Comparison of ENCODE assay signal across 8 cellular contexts in the genomic region with DNA sequence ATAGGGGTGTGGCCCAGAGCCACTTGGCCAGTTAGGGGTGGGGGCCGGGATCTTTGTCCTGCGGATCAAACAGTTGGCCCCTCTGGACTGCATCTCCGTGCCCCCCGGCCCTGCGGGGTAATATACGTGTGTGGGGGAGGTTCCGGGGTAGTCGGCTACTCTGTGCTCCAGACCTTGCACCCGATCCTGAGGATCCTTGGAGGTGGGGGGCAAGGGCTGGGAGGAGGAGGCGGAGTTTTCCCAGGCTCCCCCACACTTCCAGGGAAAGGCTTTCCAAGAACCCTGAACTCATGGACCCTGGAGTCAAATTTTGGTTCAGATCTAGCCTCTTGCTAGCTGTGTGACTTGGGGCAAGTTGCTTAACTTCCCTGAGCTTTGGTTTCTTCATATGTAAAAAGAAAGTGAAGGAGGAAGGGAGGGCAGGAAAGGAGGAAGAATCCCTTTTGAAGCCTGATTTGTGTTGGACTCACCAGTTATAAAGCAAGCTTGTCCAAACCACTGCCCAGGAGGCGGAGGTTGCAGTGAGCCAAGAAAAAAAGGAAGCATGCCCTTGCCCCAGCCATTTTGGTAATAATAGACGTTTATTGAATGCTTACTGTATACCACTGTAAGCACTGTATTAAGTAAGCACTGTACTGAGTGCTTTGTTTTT. TPM values are rescaled to one million over a fixed set of nuclear protein-coding genes. Genes with fewer than 3 reads are reported as not detected.
DNase-seq lines count a peak whose midpoint lies in the region; ATAC-seq and TF ChIP-seq lines count a peak whose summit lies in the region.

No MANE protein-coding gene starts in this region.

- H3K27me3 Mint-ChIP-seq in activated naive CD4-positive, alpha-beta T cell treated with anti-CD3 and anti-CD28 coated beads for 36 hours (ENCODE audit: low read depth): no peaks in the 10 kb centered on the region
- H3K27me3 Mint-ChIP-seq in T-cell (no peaks in the 10 kb centered on the region), osteocyte (ENCODE audit: unreplicated experiment) (no peaks in the 10 kb centered on the region)

- peaks cover 8% of the 10 kb centered on the region for H3K4me1 Mint-ChIP-seq in activated naive CD4-positive, alpha-beta T cell treated with anti-CD3 and anti-CD28 coated beads for 36 hours (ENCODE audit: low read depth)
- H3K4me1 Mint-ChIP-seq in T-cell: peaks cover 7 to 18% (median 13%) of the 10 kb centered on the region in 3 donors
- peaks cover 5% of the 10 kb centered on the region for H3K4me1 Mint-ChIP-seq in osteocyte (ENCODE audit: unreplicated experiment)

- no peak for TF ChIP-seq CTCF in fibroblast of pulmonary artery (IDR thresholded peaks at IDR 0.05; ENCODE audit: low read length, missing control alignments)
- no peak for TF ChIP-seq CTCF in osteocyte (IDR thresholded peaks at IDR 0.05)
- TF ChIP-seq CTCF in GM10266 (IDR thresholded peaks at IDR 0.05; ENCODE audit: control insufficient read depth, insufficient read depth, low read depth, missing control alignments): no peak

- peaks cover 16% of the 10 kb centered on the region for H3K36me3 Mint-ChIP-seq in activated naive CD4-positive, alpha-beta T cell treated with anti-CD3 and anti-CD28 coated beads for 36 hours (ENCODE audit: low read depth)
- peaks cover 14% of the 10 kb centered on the region for H3K36me3 Mint-ChIP-seq in T-cell
- peaks cover 4% of the 10 kb centered on the region for H3K36me3 Mint-ChIP-seq in osteocyte (ENCODE audit: unreplicated experiment)

- no peak for DNase-seq in activated naive CD4-positive, alpha-beta T cell treated with anti-CD3 and anti-CD28 coated beads for 36 hours
- no peak for DNase-seq in activated naive CD4-positive, alpha-beta T cell treated with Interleukin-2 at 50 U/mL for 16 hours
- DNase-seq in T-cell: peak in 3 of 34 experiments; percentile 6 to 13 (median 10)
- peak; percentile 35 for DNase-seq in fibroblast of pulmonary artery (ENCODE audit: low read depth)
- no peak for DNase-seq in osteocyte (ENCODE audit: extremely low spot score, unreplicated experiment)
- DNase-seq in NCI-H1105 treated with DMSO at 0.1 percent for 48 hours (lab: John Stamatoyannopoulos, UW): no peak
- DNase-seq in GM10266 (ENCODE audit: extremely low spot score): no peak
- DNase-seq in activated CD4-positive, alpha-beta T cell treated with anti-CD3 and anti-CD28 coated beads, Interleukin-2, amount 50 U/mL, for 4 hours: no peak

- H3K27ac Mint-ChIP-seq in activated naive CD4-positive, alpha-beta T cell treated with anti-CD3 and anti-CD28 coated beads for 36 hours: peak overlapping the region; percentile 56
- H3K27ac Mint-ChIP-seq in T-cell: peak overlapping the region; percentile 49 to 87
- peak overlapping the region; percentile 83 for H3K27ac Mint-ChIP-seq in osteocyte (ENCODE audit: unreplicated experiment)

- no peaks in the 10 kb centered on the region for H3K9me3 Mint-ChIP-seq in activated naive CD4-positive, alpha-beta T cell treated with anti-CD3 and anti-CD28 coated beads for 36 hours
- H3K9me3 Mint-ChIP-seq in T-cell (no peaks in the 10 kb centered on the region), osteocyte (ENCODE audit: unreplicated experiment) (no peaks in the 10 kb centered on the region)

- CTCF ChIA-PET in activated naive CD4-positive, alpha-beta T cell treated with anti-CD3 and anti-CD28 coated beads for 36 hours (lab: Charles Lee): interaction anchor here (1.1 kb wide), 1 partner anchor 46 kb away, joined by 3 read pairs; no protein-coding TSS in a partner anchor
- CTCF ChIA-PET in T-cell (lab: Charles Lee): no interaction called here

- ATAC-seq in T-cell (replicated peaks in 1 of 4): peak in 2 of 4 experiments; percentile 1 to 3

- POLR2A ChIA-PET in T-cell (lab: Charles Lee): interaction anchor here in 1 of 2 donors (0.6 to 1.9 kb wide), 4 partner anchors 58 to 112 kb away, joined by 3 to 26 read pairs (median 8); no protein-coding TSS in a partner anchor

- intact Hi-C loops in activated naive CD4-positive, alpha-beta T cell treated with anti-CD3 and anti-CD28 coated beads for 36 hours (cut with micrococcal nuclease): loop anchor here (1.0 to 2.0 kb wide), 5 partner anchors 27 to 214 kb away; partner anchors contain the start of genes CLCN6 and MFN2

- peak overlapping the region; percentile 87 for H3K4me3 ChIP-seq in fibroblast of pulmonary artery (replicated peaks; ENCODE audit: low read depth, low read length)

- peak overlapping the region; percentile 82 for H3K4me3 Mint-ChIP-seq in activated naive CD4-positive, alpha-beta T cell treated with anti-CD3 and anti-CD28 coated beads for 36 hours
- H3K4me3 Mint-ChIP-seq in T-cell (peak overlapping the region; percentile 84 to 90 (median 85)), osteocyte (ENCODE audit: unreplicated experiment) (peak overlapping the region; percentile 85)

RNA-seq across cellular contexts. Expression of gene MIIP, which starts 0.7 kb away (rescaled TPM):
- total RNA-seq in activated naive CD4-positive, alpha-beta T cell treated with anti-CD3 and anti-CD28 coated beads for 36 hours: 10 to 100 TPM; 32.8 to 36.4 TPM
- 10 to 100 TPM; 26.5 to 51.3 (median 43.4) TPM for total RNA-seq in T-cell
- 19.8 and 24.0 TPM in 2 replicates for total RNA-seq in osteocyte

RNA-seq across cellular contexts. Expression of gene MFN2, which starts 39.7 kb away (rescaled TPM):
- total RNA-seq in activated naive CD4-positive, alpha-beta T cell treated with anti-CD3 and anti-CD28 coated beads for 36 hours: 10 to 100 TPM; 47.4 to 52.3 TPM
- 10 to 100 TPM; 38.0 to 47.0 (median 40.7) TPM for total RNA-seq in T-cell
- total RNA-seq in osteocyte: 64.6 and 69.2 TPM in 2 replicates

RNA-seq across cellular contexts. Expression of gene TNFRSF8, which starts 43.1 kb away (rescaled TPM):
- total RNA-seq in activated naive CD4-positive, alpha-beta T cell treated with anti-CD3 and anti-CD28 coated beads for 36 hours: 10 to 100 TPM; 18.6 to 18.8 TPM
- total RNA-seq in T-cell (under 1 TPM in 4 of 5 donors, not detected in 1; 0.20 to 0.53 (median 0.33) TPM), osteocyte (not detected in 2 replicates)

Comparison
In these comparisons a context has a peak if more than half of its experiments do, and no peak if none do; other contexts are left out.
1. RNA of gene TNFRSF8, which starts 43.1 kb away (total RNA-seq): 18.6 to 18.8 TPM in activated naive CD4-positive, alpha-beta T cell treated with anti-CD3 and anti-CD28 coated beads for 36 hours; 0.20 to 0.53 TPM in T-cell and not detected in osteocyte; every median in the first group is over 10 times any median in the second.
2. Peak in every context shown above with its lines, with median percentiles within 50 percentile points of each other: H3K27ac Mint-ChIP-seq and H3K4me3 Mint-ChIP-seq.